Comparison of ENCODE assay signal across 8 cellular contexts in the genomic region with DNA sequence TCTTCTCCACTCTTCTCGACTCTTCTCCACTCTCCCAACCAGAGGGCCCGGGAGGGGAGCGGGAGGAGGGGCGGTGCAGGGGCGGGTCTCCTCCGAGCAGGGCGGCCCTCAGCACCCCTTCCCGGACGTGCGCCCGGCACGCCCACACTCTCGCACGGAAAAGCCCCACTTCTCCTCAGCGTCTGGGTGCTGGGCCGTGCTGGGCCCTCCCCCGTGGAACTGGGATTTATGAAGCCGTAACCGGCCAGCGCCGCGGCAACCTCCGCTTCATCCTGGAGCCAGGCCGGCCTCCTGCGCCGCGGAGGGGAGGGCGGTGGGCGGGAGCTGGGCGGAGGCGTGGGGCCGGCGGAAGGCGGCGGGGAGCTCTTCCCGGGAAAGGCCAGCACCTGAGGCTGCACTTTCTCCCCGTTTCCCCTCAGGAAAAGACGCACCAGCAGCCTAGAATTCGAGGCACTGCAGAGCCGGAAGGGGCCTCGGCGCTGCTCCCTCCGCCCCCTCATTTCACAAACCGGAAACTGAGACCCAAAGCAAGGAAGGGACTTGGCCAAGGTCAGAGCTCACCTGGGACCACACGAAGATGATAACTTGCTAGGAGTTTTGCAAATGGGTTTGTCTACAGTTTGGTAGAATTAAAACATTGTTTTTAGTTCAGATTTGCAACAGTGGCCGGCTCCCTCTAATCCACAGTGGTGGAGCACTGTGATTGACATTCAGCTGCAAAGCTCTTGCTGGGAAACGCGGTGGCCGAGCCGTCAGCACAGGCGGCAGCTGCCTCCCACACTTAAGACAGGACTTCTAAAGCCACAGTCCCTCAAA. TPM values are rescaled to one million over a fixed set of nuclear protein-coding genes. Genes with fewer than 3 reads are reported as not detected.
DNase-seq lines count a peak whose midpoint lies in the region; ATAC-seq, FAIRE-seq and TF ChIP-seq lines count a peak whose summit lies in the region.

No MANE protein-coding gene starts in this region.

- DNase-seq in Ammon's horn (ENCODE audit: low spot score) (peak; percentile 54), T-cell (peak in 33 of 34 experiments; percentile 20 to 68 (median 49)), small intestine (peak; percentile 47), SW 1271 (lab: John Stamatoyannopoulos, UW) (no peak)

- no peaks in the 10 kb centered on the region for H3K36me3 Mint-ChIP-seq in T-cell
- no peaks in the 10 kb centered on the region for H3K36me3 Mint-ChIP-seq in brain

- H3K36me3 ChIP-seq in small intestine (ENCODE audit: control insufficient read depth in 2 of 2, insufficient read depth in 2 of 2, low read length in 2 of 2), result no peaks in the 10 kb centered on the region

- FAIRE-seq in small intestine (lab: Jason Lieb, UNC), result no peak

- no peak for TF ChIP-seq CTCF in brain (conservative IDR thresholded peaks at IDR 0.05)

- H3K27me3 Mint-ChIP-seq in T-cell (no peaks in the 10 kb centered on the region), brain (peaks cover 5% of the 10 kb centered on the region)

- H3K9me3 ChIP-seq in iPS-18c (ENCODE audit: control insufficient read depth, insufficient read depth, low read length) (peaks cover 2% of the 10 kb centered on the region), small intestine (ENCODE audit: control insufficient read depth, low read depth) (no peaks in the 10 kb centered on the region)

- H3K27ac Mint-ChIP-seq in T-cell, result peak overlapping the region; percentile 94 to 96
- H3K27ac Mint-ChIP-seq in brain, result peak overlapping the region; percentile 58 to 99 (median 92)

- H3K4me3 Mint-ChIP-seq in T-cell (peak overlapping the region; percentile 87 to 96 (median 91)), brain (peak overlapping the region; percentile 83 to 89 (median 85))

- POLR2A ChIA-PET in T-cell (lab: Charles Lee), result interaction anchor here in 1 of 2 donors (0.5 kb wide), 1 partner anchor 35 kb away, joined by 3 read pairs; no protein-coding TSS in a partner anchor

- H3K4me1 ChIP-seq in small intestine (ENCODE audit: control insufficient read depth in 2 of 2, insufficient read depth in 1 of 2, low read depth in 1 of 2, low read length in 1 of 2), result peaks cover 0 to 5% of the 10 kb centered on the region in 2 donors

- peak; percentile 70 for ATAC-seq in GM19372 (IDR thresholded peaks at IDR 0.05; ENCODE audit: low read depth, unreplicated experiment)
- peak; percentile 40 for ATAC-seq in HG03469 (IDR thresholded peaks at IDR 0.05; ENCODE audit: unreplicated experiment)
- peak; percentile 68 to 75 (median 70) for ATAC-seq in T-cell (replicated peaks in 1 of 4)

- CTCF ChIA-PET in T-cell (lab: Charles Lee), result interaction anchor here in 1 of 2 donors (0.8 to 1.3 kb wide), 2 partner anchors 24 to 90 kb away, joined by 3 to 4 read pairs; no protein-coding TSS in a partner anchor

- 0 to 1% (median 1%) methylated on average over 45 to 51 of the region's 51 CpGs for WGBS in small intestine, 3 donors

- H3K4me3 ChIP-seq in iPS-18c (ENCODE audit: insufficient read depth, low read depth, low read length) (peak overlapping the region; percentile 75), small intestine (ENCODE audit: low read depth in 1 of 2, low read length in 2 of 2) (peak overlapping the region; percentile 41 to 49)

- no peaks in the 10 kb centered on the region for H3K27me3 ChIP-seq in small intestine (ENCODE audit: control insufficient read depth in 2 of 2, insufficient read depth in 2 of 2, low read length in 2 of 2)

- H3K9me3 Mint-ChIP-seq in T-cell, result no peaks in the 10 kb centered on the region
- no peaks in the 10 kb centered on the region for H3K9me3 Mint-ChIP-seq in brain

- H3K27ac ChIP-seq in small intestine (ENCODE audit: low read depth in 1 of 2, low read length in 1 of 2), result peak overlapping the region in 1 of 2 donors; percentile 77

- H3K4me1 Mint-ChIP-seq in T-cell, result peaks cover 46 to 50% (median 50%) of the 10 kb centered on the region in 3 donors
- peaks cover 99% of the 10 kb centered on the region for H3K4me1 Mint-ChIP-seq in brain

RNA-seq across cellular contexts. Expression of gene JAM3, which starts 31.6 kb away (rescaled TPM):
- 10 to 100 TPM in 1 of 5 donors, 1 to 10 TPM in 4; 6.6 to 10.7 (median 8.2) TPM for total RNA-seq in T-cell
- 125 TPM for polyA plus RNA-seq in brain (ENCODE audit: insufficient read depth, low read depth, low replicate concordance)
- polyA plus RNA-seq in small intestine, result 1 to 10 TPM in 2 of 3 donors, under 1 TPM in 1; 0.67 to 7.6 (median 1.4) TPM

Comparison
In these comparisons a context has a peak if more than half of its experiments do, and no peak if none do; other contexts are left out.
1. DNase-seq: peak in Ammon's horn (single experiment), T-cell (33 of 34) and small intestine (single experiment); none in SW 1271 (0 of 2).
2. RNA of gene JAM3, which starts 31.6 kb away (polyA plus RNA-seq): 125 TPM in brain (single experiment); 0.67 to 7.6 TPM in small intestine; every median in the first group is over 10 times any median in the second.
3. Peak in every context shown above with its lines, with median percentiles within 50 percentile points of each other: ATAC-seq.